14 cellular contexts compared by ENCODE assay signal in genomic region chr15:70063992-70064379, GRCh38. TPM values are rescaled to one million over a fixed set of nuclear protein-coding genes. Genes with fewer than 3 reads are reported as not detected.
DNase-seq lines count a peak whose midpoint lies in the region; TF ChIP-seq lines count a peak whose summit lies in the region.
"Had no signal": no experiment of that assay in that cellular context is flagged by ENCODE, and none has a peak within 500 bp of the region (broad histone marks: within the 10 kb centered on the region; RNA-seq: fewer than 3 reads in every experiment).

No MANE protein-coding gene starts in this region.

- TF ChIP-seq CTCF in osteoblast (IDR thresholded peaks at IDR 0.05; ENCODE audit: extremely low read depth, low read depth, low read length): no peak
- TF ChIP-seq CTCF in transverse colon (IDR thresholded peaks at IDR 0.05): no peak

- 17 to 70% methylated on average over 1 to 7 of the region's 7 CpGs for WGBS in transverse colon (ENCODE audit: low coverage in 1 of 2), 2 donors

- H4K20me1 ChIP-seq in osteoblast (ENCODE audit: insufficient read depth, low read length): peaks cover 67% of the 10 kb centered on the region

- no peak for TF ChIP-seq POLR2A in transverse colon (IDR thresholded peaks at IDR 0.05)

- intact Hi-C loops in transverse colon (cut with DNase I; ENCODE audit: low total_unique reads): no loop called here

- H3K4me2 ChIP-seq in osteoblast (ENCODE audit: insufficient read depth, low read length): no peak overlapping the region
- H3K4me2 ChIP-seq: BLaER1 treated with 17β-estradiol and CSF1 and Interleukin-3, amounts not matched to agents 10 nM and 100 nM had no signal

- no peak for TF ChIP-seq EP300 in transverse colon (IDR thresholded peaks at IDR 0.05; ENCODE audit: low read depth)

- H3K4me3 ChIP-seq in osteoblast (ENCODE audit: insufficient read depth, low read length) (no peak overlapping the region), transverse colon (no peak overlapping the region)
- H3K4me3 ChIP-seq: BLaER1 treated with 17β-estradiol and CSF1 and Interleukin-3, amounts not matched to agents 10 nM and 100 nM had no signal

- H3K4me1 ChIP-seq in osteoblast (ENCODE audit: insufficient read depth, low read length) (peaks cover 25% of the 10 kb centered on the region), transverse colon (peaks cover 16 to 41% (median 38%) of the 10 kb centered on the region in 4 donors)

- H3K27me3 ChIP-seq in osteoblast (ENCODE audit: insufficient read depth, low read length) (no peaks in the 10 kb centered on the region), transverse colon (no peaks in the 10 kb centered on the region)

- H3K36me3 ChIP-seq in osteoblast (ENCODE audit: insufficient read depth, low read length) (peaks cover 69% of the 10 kb centered on the region), transverse colon (peaks cover 0 to 31% (median 14%) of the 10 kb centered on the region in 4 donors)

- H3K9me3 ChIP-seq in osteoblast (ENCODE audit: low read depth, low read length) (no peaks in the 10 kb centered on the region), transverse colon (no peaks in the 10 kb centered on the region)
- H3K9me3 ChIP-seq: BLaER1 treated with 17β-estradiol and CSF1 and Interleukin-3, amounts not matched to agents 10 nM and 100 nM had no signal

- H3K27ac ChIP-seq in osteoblast (ENCODE audit: low read depth, low read length) (no peak overlapping the region), transverse colon (peak overlapping the region in 3 of 4 donors; percentile 66 to 76 (median 73))
- H3K27ac ChIP-seq: BLaER1 treated with 17β-estradiol and CSF1 and Interleukin-3, amounts not matched to agents 10 nM and 100 nM had no signal

- no peak overlapping the region for H2AFZ ChIP-seq in osteoblast (ENCODE audit: low read length)

- in situ Hi-C loops in transverse colon (cut with MboI; ENCODE audit: low pct_ligation_motif_present in 1 of 4, low pct_unique_long_range_greater_than_20kb in 1 of 4, low sequenced_read_pairs in 3 of 4): no loop called here

- DNase-seq in NCI-H82 (lab: John Stamatoyannopoulos, UW) (peak; percentile 62), NCI-H82 treated with DMSO at 0.1 percent for 48 hours (lab: John Stamatoyannopoulos, UW; ENCODE audit: unreplicated experiment) (no peak), left kidney (ENCODE audit: low read depth, low spot score) (peak; percentile 40), osteoblast (ENCODE audit: insufficient read length, low spot score, missing footprints) (peak; percentile 37), transverse colon (no peak), T-helper 1 cell (no peak), NCI-H524 (lab: John Stamatoyannopoulos, UW) (no peak)
- no peak for DNase-seq in activated CD4-positive, CD25-positive, alpha-beta regulatory T cell treated with anti-CD3 and anti-CD28 coated beads, Interleukin-2, amount 50 U/mL, for 72 hours
- DNase-seq: 8988T, HCEC 1CT, NCI-H187 treated with DMSO at 0.1 percent for 48 hours, NCI-H2171 treated with DMSO at 0.1 percent for 48 hours, NCI-H510A treated with DMSO at 0.1 percent for 48 hours had no signal

- peaks cover 3% of the 10 kb centered on the region for H3K79me2 ChIP-seq in osteoblast (ENCODE audit: insufficient read depth, low read length)

RNA-seq across cellular contexts. Expression of gene TLE3, which starts 33.7 kb away (rescaled TPM):
- total RNA-seq in osteoblast (21.5 and 29.7 TPM in 2 replicates), transverse colon (100 to 1,000 TPM in 2 of 4 donors, 10 to 100 TPM in 2; 49.8 to 223 (median 114) TPM)

Comparison
In these comparisons a context has a peak if more than half of its experiments do, and no peak if none do; other contexts are left out.
1. DNase-seq: peak in NCI-H82 (single experiment), left kidney (single experiment) and osteoblast (single experiment); none in NCI-H82 treated with DMSO at 0.1 percent for 48 hours (single experiment), transverse colon (single experiment), activated CD4-positive, CD25-positive, alpha-beta regulatory T cell treated with anti-CD3 and anti-CD28 coated beads, Interleukin-2, amount 50 U/mL, for 72 hours (single experiment), T-helper 1 cell (0 of 5) and NCI-H524 (0 of 2).